1 cellular context compared by ENCODE assay signal in genomic region chr17:81683584-81684441, GRCh38.
TF ChIP-seq lines count a peak whose summit lies in the region.

Gene ARL16 (minus strand): TSS chr17:81683797. CDS start chr17:81683753, 44 bp downstream.
Gene HGS (plus strand): TSS chr17:81684011. CDS start chr17:81684067, 56 bp downstream.

TF ChIP-seq in K562, 482 proteins besides CTCF, POLR2A, EP300 and RAD21 (continued from another document and continues in another):
- TF ChIP-seq TRIM25 (IDR thresholded peaks at IDR 0.05; ENCODE audit: borderline replicate concordance) (no peak), ZBTB12 (CRISPR knock-in tag; IDR thresholded peaks at IDR 0.05) (no peak), ADNP (tag; IDR thresholded peaks at IDR 0.05) (no peak), ZBTB5 (IDR thresholded peaks at IDR 0.05) (no peak), E4F1 (CRISPR knock-in tag; IDR thresholded peaks at IDR 0.05; ENCODE audit: borderline replicate concordance) (no peak), ZNF134 (CRISPR knock-in tag; conservative IDR thresholded peaks at IDR 0.05) (no peak), MITF (IDR thresholded peaks at IDR 0.05) (no peak), REST (CRISPR knock-in tag; IDR thresholded peaks at IDR 0.05; ENCODE audit: low read depth) (peak; percentile 72; the same call in 1 of the 2 replicates), ZNF436 (CRISPR knock-in tag; IDR thresholded peaks at IDR 0.05) (no peak), TAF7 (tag; IDR thresholded peaks at IDR 0.05) (no peak), ZNF184 (CRISPR knock-in tag; IDR thresholded peaks at IDR 0.05) (no peak), TAF9B (IDR thresholded peaks at IDR 0.05; ENCODE audit: partially characterized antibody) (no peak), U2AF2 (optimal IDR thresholded peaks at IDR 0.05; ENCODE audit: low read depth, low read length) (no peak), NR0B1 (IDR thresholded peaks at IDR 0.05; ENCODE audit: partially characterized antibody) (no peak), NBN (IDR thresholded peaks at IDR 0.05; ENCODE audit: low read depth) (no peak), KAT2B (IDR thresholded peaks at IDR 0.05; ENCODE audit: low read depth, low read length) (no peak), TCF15 (CRISPR knock-in tag; IDR thresholded peaks at IDR 0.05) (no peak), CEBPB (tag; IDR thresholded peaks at IDR 0.05) (no peak), WHSC1 (IDR thresholded peaks at IDR 0.05; ENCODE audit: low read length) (no peak), GTF2E2 (tag; IDR thresholded peaks at IDR 0.05) (no peak), RNF2 (IDR thresholded peaks at IDR 0.05) (peak; percentile 42; the same call in 1 of the 2 replicates), UBTF (IDR thresholded peaks at IDR 0.05; ENCODE audit: borderline replicate concordance in 1 of 2, low read depth in 2 of 2, low read length in 2 of 2) (0 out of 4 replicates have a peak, but pooled peaks of 1 of the 2 experiments have one; percentile 67), ZNF584 (CRISPR knock-in tag; IDR thresholded peaks at IDR 0.05; ENCODE audit: low read depth) (no peak), FOXJ2 (tag; IDR thresholded peaks at IDR 0.05) (no peak), SP2 (IDR thresholded peaks at IDR 0.05; ENCODE audit: extremely low read depth, low read depth, low read length, poor library complexity, severe bottlenecking) (peak; percentile 83), PHB2 (IDR thresholded peaks at IDR 0.05; ENCODE audit: low read depth) (no peak), RBBP5 (IDR thresholded peaks at IDR 0.05; ENCODE audit: borderline replicate concordance, insufficient read depth, low read length, poor library complexity, severe bottlenecking) (peak; percentile 74), SRSF3 (IDR thresholded peaks at IDR 0.05; ENCODE audit: insufficient read depth, low read length) (no peak), SIX5 (IDR thresholded peaks at IDR 0.05; ENCODE audit: borderline replicate concordance in 1 of 2, insufficient read depth in 1 of 2, low read depth in 1 of 2, low read length in 2 of 2) (no peak), E2F4 (CRISPR knock-in tag; IDR thresholded peaks at IDR 0.05; ENCODE audit: low read depth) (no peak), ZFP91 (CRISPR knock-in tag; IDR thresholded peaks at IDR 0.05) (no peak), KAT7 (CRISPR knock-in tag; IDR thresholded peaks at IDR 0.05; ENCODE audit: borderline replicate concordance) (no peak), SMARCB1 (IDR thresholded peaks at IDR 0.05; ENCODE audit: insufficient read length, low read depth) (no peak), ZKSCAN8 (CRISPR knock-in tag; IDR thresholded peaks at IDR 0.05) (no peak), NELFE (IDR thresholded peaks at IDR 0.05; ENCODE audit: insufficient read depth, insufficient read length) (no peak), FOXK2 (conservative IDR thresholded peaks at IDR 0.05 in 1 of 2, IDR thresholded peaks at IDR 0.05 in 1 of 2; ENCODE audit: low read depth in 2 of 2) (peak; percentile 29 to 45; a peak in 1 of 4 replicates), CHD2 (IDR thresholded peaks at IDR 0.05; ENCODE audit: low read depth, low read length) (peak; percentile 90), MCM2 (IDR thresholded peaks at IDR 0.05; ENCODE audit: low read depth) (no peak)
